ENCODE assay signal across 17 cellular contexts in genomic region chr10:104966563-104967280, GRCh38.
DNase-seq lines count a peak whose midpoint lies in the region; ATAC-seq and TF ChIP-seq lines count a peak whose summit lies in the region.
"Had no signal": no experiment of that assay in that cellular context is flagged by ENCODE, and none has a peak within 500 bp of the region (broad histone marks: within the 10 kb centered on the region; RNA-seq: fewer than 3 reads in every experiment).

No MANE protein-coding gene starts in this region.

- no peak overlapping the region for H2AFZ ChIP-seq in H9 (ENCODE audit: low read length)

- no peaks in the 10 kb centered on the region for H3K36me3 Mint-ChIP-seq in H9 (ENCODE audit: insufficient read depth in 1 of 3, low read depth in 3 of 3)
- H3K36me3 Mint-ChIP-seq: CD4-positive, CD25-positive, alpha-beta regulatory T cell had no signal

- H3K79me2 ChIP-seq in H9 (ENCODE audit: insufficient read depth, low read length): no peaks in the 10 kb centered on the region

- no peak for TF ChIP-seq CTCF in H9 (conservative IDR thresholded peaks at IDR 0.05)

- no peak overlapping the region for H2BK20ac ChIP-seq in H9 (ENCODE audit: low read depth, low read length, poor library complexity, severe bottlenecking)

- no peak overlapping the region for H3T11ph ChIP-seq in H9 (ENCODE audit: low read length)

- no peak overlapping the region for H4K91ac ChIP-seq in H9 (ENCODE audit: insufficient read length, low read depth, low read length)

- no peaks in the 10 kb centered on the region for H3K27me3 ChIP-seq in H9 (ENCODE audit: insufficient read depth, low read length)
- H3K27me3 ChIP-seq: BE2C had no signal

- no peaks in the 10 kb centered on the region for H3K79me1 ChIP-seq in H9 (ENCODE audit: insufficient read depth, low read depth, low read length, poor library complexity, severe bottlenecking)

- no peak overlapping the region for H2AK5ac ChIP-seq in H9 (ENCODE audit: insufficient read length, low read length)

- H4K20me1 ChIP-seq in H9 (ENCODE audit: control insufficient read depth, insufficient read depth, insufficient read length): no peaks in the 10 kb centered on the region

- no peak overlapping the region for H2BK15ac ChIP-seq in H9 (ENCODE audit: low read depth, low read length)

- no peak overlapping the region for H2BK5ac ChIP-seq in H9 (ENCODE audit: insufficient read length, low read length)

- no peak overlapping the region for H3K4me3 Mint-ChIP-seq in H9
- H3K4me3 Mint-ChIP-seq: CD4-positive, CD25-positive, alpha-beta regulatory T cell had no signal

- no peaks in the 10 kb centered on the region for H3K4me1 ChIP-seq in H9 (ENCODE audit: insufficient read depth, low read length)
- H3K4me1 ChIP-seq: BE2C had no signal

- WGBS in H9 (ENCODE audit: extremely low coverage, insufficient read length, low lambda C conversion rate): no CpG with 5 or more reads among the region's 2 CpGs

- no peak overlapping the region for H4K5ac ChIP-seq in H9 (ENCODE audit: insufficient read length, low read depth, low read length)

- H3K18ac ChIP-seq in H9 (ENCODE audit: insufficient read length, low read depth, low read length): no peak overlapping the region

- no peak overlapping the region for H3K27ac Mint-ChIP-seq in H9
- H3K27ac Mint-ChIP-seq: CD4-positive, CD25-positive, alpha-beta regulatory T cell had no signal

- H4K8ac ChIP-seq in H9 (replicated peaks; ENCODE audit: insufficient read length, low read depth, low read length): no peak overlapping the region

- H3K27me3 Mint-ChIP-seq in H9 (ENCODE audit: low read depth): no peaks in the 10 kb centered on the region; the same call in 1 of the 2 replicates
- H3K27me3 Mint-ChIP-seq: CD4-positive, CD25-positive, alpha-beta regulatory T cell had no signal

- H3K9me3 Mint-ChIP-seq in H9: peaks cover 0 to 3% of the 10 kb centered on the region in 2 experiments; a peak in 2 of 5 replicates

- no peak overlapping the region for H3K23ac ChIP-seq in H9 (ENCODE audit: insufficient read length, low read depth, low read length)

- no peak overlapping the region for H3K4ac ChIP-seq in H9 (ENCODE audit: low read depth, low read length)

- H3K23me2 ChIP-seq in H9 (ENCODE audit: insufficient read length, low read depth, low read length, poor library complexity, severe bottlenecking): no peaks in the 10 kb centered on the region

- H2BK12ac ChIP-seq in H9 (ENCODE audit: insufficient read length, low read depth, low read length): no peak overlapping the region

- H3K27ac ChIP-seq in H9 (ENCODE audit: insufficient read length, low read depth, low read length): no peak overlapping the region
- H3K27ac ChIP-seq: HL-60 had no signal

- no peak overlapping the region for H2BK120ac ChIP-seq in H9 (ENCODE audit: low read depth, low read length, poor library complexity, severe bottlenecking)

- no peak overlapping the region for H3K9ac ChIP-seq in H9 (ENCODE audit: extremely low read depth, insufficient read length, low read length)

- no peak overlapping the region for H3K56ac ChIP-seq in H9 (ENCODE audit: insufficient read length, low read depth, low read length)

- H3K14ac ChIP-seq in H9 (ENCODE audit: insufficient read depth, low read length): no peak overlapping the region

- peak; percentile 28 for DNase-seq in COLO829 (ENCODE audit: low spot score)
- peak; percentile 44 for DNase-seq in NCI-H146 (lab: John Stamatoyannopoulos, UW)
- peak; percentile 56 for DNase-seq in NCI-H748 (lab: John Stamatoyannopoulos, UW; ENCODE audit: unreplicated experiment)
- peak; percentile 94 for DNase-seq in foreskin melanocyte
- DNase-seq in H9: no peak
- no peak for DNase-seq in 8988T
- DNase-seq: ACHN; BE2C; C1 segment of cervical spinal cord; CD4-positive, CD25-positive, alpha-beta regulatory T cell; DMS153; DMS79 treated with DMSO at 0.1 percent for 48 hours; GF-D8; GOT3; H7 had no signal

- no peaks in the 10 kb centered on the region for H3K9me3 ChIP-seq in H9 (ENCODE audit: control insufficient read depth, low read depth, low read length)
- H3K9me3 ChIP-seq: BE2C had no signal

- no peak overlapping the region for H3K4me2 ChIP-seq in H9 (ENCODE audit: insufficient read depth, insufficient read length, low read length)

- ATAC-seq in HG03457 (IDR thresholded peaks at IDR 0.05; ENCODE audit: unreplicated experiment): no peak

- H3K4me1 Mint-ChIP-seq in H9: peaks cover 0 to 2% of the 10 kb centered on the region in 2 experiments; a peak in 1 of 4 replicates
- H3K4me1 Mint-ChIP-seq: CD4-positive, CD25-positive, alpha-beta regulatory T cell had no signal

Comparison
In these comparisons a context has a peak if more than half of its experiments do, and no peak if none do; other contexts are left out.
1. DNase-seq: peak in COLO829 (single experiment), NCI-H146 (single experiment), NCI-H748 (single experiment) and foreskin melanocyte (single experiment); none in H9 (single experiment) and 8988T (single experiment).